In the genomic region with DNA sequence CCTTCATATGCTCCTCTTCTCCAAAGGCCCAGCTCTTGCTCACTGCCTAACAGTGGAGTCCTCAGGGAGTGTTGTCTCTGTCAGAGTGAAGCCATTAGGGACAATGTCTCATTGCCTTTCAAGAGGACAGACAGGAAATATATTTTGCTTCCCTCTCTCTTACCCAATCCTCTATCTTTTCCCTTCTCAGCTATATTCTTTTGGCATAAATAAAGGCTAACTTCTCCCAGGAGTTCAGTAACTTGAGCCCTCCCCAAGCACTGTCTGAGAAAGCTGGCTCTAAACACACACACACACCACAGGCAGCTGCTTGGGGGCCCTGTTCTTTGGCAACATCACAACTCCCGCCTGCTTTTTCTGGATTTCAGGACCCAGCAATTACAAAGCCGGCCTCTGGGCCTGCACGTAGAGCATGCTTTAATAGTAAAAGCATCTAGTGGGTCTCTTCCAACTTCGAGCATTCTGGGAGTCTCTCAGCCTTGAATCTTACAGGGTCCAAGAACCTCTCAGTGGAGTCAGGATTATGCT, we compare ENCODE assay signal across 11 cellular contexts. TPM values are rescaled to one million over a fixed set of nuclear protein-coding genes. Genes with fewer than 3 reads are reported as not detected.
DNase-seq lines count a peak whose midpoint lies in the region; TF ChIP-seq lines count a peak whose summit lies in the region.
"Had no signal": no experiment of that assay in that cellular context is flagged by ENCODE, and none has a peak within 500 bp of the region (broad histone marks: within the 10 kb centered on the region; RNA-seq: fewer than 3 reads in every experiment).

No MANE protein-coding gene starts in this region.

- H3K4me3 ChIP-seq in astrocyte of the cerebellum (ENCODE audit: low read depth, low read length) (no peak overlapping the region), iPS-20b (ENCODE audit: low read length) (no peak overlapping the region), smooth muscle cell (no peak overlapping the region)

- H3K9me3 ChIP-seq in iPS-20b (ENCODE audit: insufficient read depth, low read depth, low read length) (no peaks in the 10 kb centered on the region), smooth muscle cell (replicated peaks; ENCODE audit: low read depth) (no peaks in the 10 kb centered on the region)

- no peaks in the 10 kb centered on the region for H3K36me3 Mint-ChIP-seq in activated T-helper 2 cell treated with anti-CD3 and anti-CD28 coated beads, Interferon-gamma antibody, Interleukin-2, Interleukin-4, amounts not matched to agents 10 μg/mL and 5 μg/mL and 100 μg/mL, durations not matched to agents 14 hours and 24 hours and 36 hours (ENCODE audit: low read depth)

- H3K9ac ChIP-seq in iPS-20b (ENCODE audit: low read depth, low read length) (peak overlapping the region; percentile 16; the same call in 1 of the 2 replicates), smooth muscle cell (ENCODE audit: low read depth) (no peak overlapping the region)

- peak overlapping the region; percentile 83 for H2AFZ ChIP-seq in smooth muscle cell (ENCODE audit: low read depth)

- TF ChIP-seq CTCF in astrocyte of the cerebellum (IDR thresholded peaks at IDR 0.05; ENCODE audit: low read depth, low read length, missing control alignments) (no peak), smooth muscle cell (IDR thresholded peaks at IDR 0.05; ENCODE audit: borderline replicate concordance, insufficient read depth, poor library complexity, severe bottlenecking) (no peak)

- H3K4me3 Mint-ChIP-seq in activated T-helper 2 cell treated with anti-CD3 and anti-CD28 coated beads, Interferon-gamma antibody, Interleukin-2, Interleukin-4, amounts not matched to agents 10 μg/mL and 5 μg/mL and 100 μg/mL, durations not matched to agents 14 hours and 24 hours and 36 hours (ENCODE audit: low read depth): no peak overlapping the region
- H3K4me3 Mint-ChIP-seq: activated B cell treated with CpG ODN at 0.5 μM for 24 hours had no signal

- peaks cover 66% of the 10 kb centered on the region for H3K27me3 Mint-ChIP-seq in activated T-helper 2 cell treated with anti-CD3 and anti-CD28 coated beads, Interferon-gamma antibody, Interleukin-2, Interleukin-4, amounts not matched to agents 10 μg/mL and 5 μg/mL and 100 μg/mL, durations not matched to agents 14 hours and 24 hours and 36 hours (ENCODE audit: low read depth)

- H3K79me2 ChIP-seq in smooth muscle cell (ENCODE audit: low read depth): no peaks in the 10 kb centered on the region

- H3K36me3 ChIP-seq in iPS-20b (ENCODE audit: insufficient read depth, low read depth, low read length) (no peaks in the 10 kb centered on the region), smooth muscle cell (ENCODE audit: low read depth) (no peaks in the 10 kb centered on the region)

- H3K27me3 ChIP-seq in iPS-20b (ENCODE audit: insufficient read depth, low read length): no peaks in the 10 kb centered on the region
- peaks cover 12% of the 10 kb centered on the region for H3K27me3 ChIP-seq in smooth muscle cell (ENCODE audit: low read depth)

- H3K27ac Mint-ChIP-seq in activated T-helper 2 cell treated with anti-CD3 and anti-CD28 coated beads, Interferon-gamma antibody, Interleukin-2, Interleukin-4, amounts not matched to agents 10 μg/mL and 5 μg/mL and 100 μg/mL, durations not matched to agents 14 hours and 24 hours and 36 hours: no peak overlapping the region
- H3K27ac Mint-ChIP-seq: activated B cell treated with CpG ODN at 0.5 μM for 24 hours had no signal

- intact Hi-C loops in activated T-helper 2 cell treated with anti-CD3 and anti-CD28 coated beads, Interferon-gamma antibody, Interleukin-2, Interleukin-4, amounts not matched to agents 10 μg/mL and 5 μg/mL and 100 μg/mL, durations not matched to agents 14 hours and 24 hours and 36 hours (cut with micrococcal nuclease): loop anchor here (5.0 kb wide), 1 partner anchor 1343 kb away; no protein-coding TSS in a partner anchor

- H4K20me1 ChIP-seq in smooth muscle cell (ENCODE audit: low read depth): no peaks in the 10 kb centered on the region

- WGBS in smooth muscle cell (ENCODE audit: low lambda C conversion rate): 30% methylated on average over 4 of the region's 4 CpGs

- H3F3A ChIP-seq in smooth muscle cell (ENCODE audit: low read depth): peaks cover 19% of the 10 kb centered on the region

- in situ Hi-C loops in astrocyte of the cerebellum (cut with HindIII; ENCODE audit: low sequenced_read_pairs): no loop called here

- peak overlapping the region; percentile 29 for H3K4me2 ChIP-seq in smooth muscle cell

- H3K27ac ChIP-seq in iPS-20b (ENCODE audit: low read length) (no peak overlapping the region), smooth muscle cell (ENCODE audit: low read depth) (peak overlapping the region; percentile 47)

- H3K9me3 Mint-ChIP-seq in activated T-helper 2 cell treated with anti-CD3 and anti-CD28 coated beads, Interferon-gamma antibody, Interleukin-2, Interleukin-4, amounts not matched to agents 10 μg/mL and 5 μg/mL and 100 μg/mL, durations not matched to agents 14 hours and 24 hours and 36 hours: no peaks in the 10 kb centered on the region
- H3K9me3 Mint-ChIP-seq: activated B cell treated with CpG ODN at 0.5 μM for 24 hours had no signal

- H3K4me1 Mint-ChIP-seq in activated T-helper 2 cell treated with anti-CD3 and anti-CD28 coated beads, Interferon-gamma antibody, Interleukin-2, Interleukin-4, amounts not matched to agents 10 μg/mL and 5 μg/mL and 100 μg/mL, durations not matched to agents 14 hours and 24 hours and 36 hours (ENCODE audit: low read depth): peaks cover 22% of the 10 kb centered on the region
- H3K4me1 Mint-ChIP-seq: activated B cell treated with CpG ODN at 0.5 μM for 24 hours had no signal

- H3K4me1 ChIP-seq in iPS-20b (ENCODE audit: insufficient read depth, low read length) (no peaks in the 10 kb centered on the region), smooth muscle cell (ENCODE audit: low read depth) (peaks cover 12% of the 10 kb centered on the region)

- DNase-seq in H4 (ENCODE audit: low spot score) (peak; percentile 80), astrocyte of the cerebellum (ENCODE audit: low read depth) (peak; percentile 93), smooth muscle cell (lab: John Stamatoyannopoulos, UW; ENCODE audit: unreplicated experiment) (no peak), ecto neural progenitor cell (ENCODE audit: low spot score) (no peak), NCI-H187 treated with DMSO at 0.1 percent for 48 hours (lab: John Stamatoyannopoulos, UW) (no peak)
- no peak for DNase-seq in activated T-helper 2 cell treated with anti-CD3 and anti-CD28 coated beads, Interferon-gamma antibody, Interleukin-2, Interleukin-4, amounts not matched to agents 10 μg/mL and 5 μg/mL and 100 μg/mL, durations not matched to agents 14 hours and 24 hours and 36 hours (ENCODE audit: low spot score)
- no peak for DNase-seq in activated T-cell treated with anti-CD3 and anti-CD28 coated beads, Interleukin-2, amount 50 U/mL, for 1 hour
- DNase-seq: activated B cell treated with CpG ODN at 0.5 μM for 24 hours, NCI-H226 had no signal

RNA-seq across cellular contexts. Expression of a gene that starts 34.7 kb away (rescaled TPM):
- total RNA-seq in H4 (2014; rRNA removed; shearing (Covaris generic)): 16.4 and 18.4 TPM in 2 replicates
- total RNA-seq in smooth muscle cell: 25.6 and 29.4 TPM in 2 replicates
- polyA plus RNA-seq in smooth muscle cell: 7.3 and 9.1 TPM in 2 replicates
- total RNA-seq in activated T-helper 2 cell treated with anti-CD3 and anti-CD28 coated beads, Interferon-gamma antibody, Interleukin-2, Interleukin-4, amounts not matched to agents 10 μg/mL and 5 μg/mL and 100 μg/mL, durations not matched to agents 14 hours and 24 hours and 36 hours: not detected in 2 replicates
- total RNA-seq: activated B cell treated with CpG ODN at 0.5 μM for 24 hours had no signal

RNA-seq across cellular contexts. Expression of a gene that starts 58.0 kb away (rescaled TPM):
- total RNA-seq in H4 (2014; rRNA removed; shearing (Covaris generic)): not detected in 2 replicates
- total RNA-seq in smooth muscle cell: not detected in 2 replicates
- polyA plus RNA-seq in smooth muscle cell: not detected in 2 replicates
- total RNA-seq in activated T-helper 2 cell treated with anti-CD3 and anti-CD28 coated beads, Interferon-gamma antibody, Interleukin-2, Interleukin-4, amounts not matched to agents 10 μg/mL and 5 μg/mL and 100 μg/mL, durations not matched to agents 14 hours and 24 hours and 36 hours: not detected in 2 replicates
- total RNA-seq: activated B cell treated with CpG ODN at 0.5 μM for 24 hours, kidney epithelial cell had no signal

Comparison
In these comparisons a context has a peak if more than half of its experiments do, and no peak if none do; other contexts are left out.
1. DNase-seq: peak in H4 (single experiment) and astrocyte of the cerebellum (single experiment); none in smooth muscle cell (single experiment), activated T-helper 2 cell treated with anti-CD3 and anti-CD28 coated beads, Interferon-gamma antibody, Interleukin-2, Interleukin-4, amounts not matched to agents 10 μg/mL and 5 μg/mL and 100 μg/mL, durations not matched to agents 14 hours and 24 hours and 36 hours (single experiment), ecto neural progenitor cell (single experiment), NCI-H187 treated with DMSO at 0.1 percent for 48 hours (single experiment) and activated T-cell treated with anti-CD3 and anti-CD28 coated beads, Interleukin-2, amount 50 U/mL, for 1 hour (single experiment).
2. RNA of a gene that starts 34.7 kb away (total RNA-seq): 25.6 to 29.4 TPM in smooth muscle cell and 16.4 to 18.4 TPM in H4; not detected in activated T-helper 2 cell treated with anti-CD3 and anti-CD28 coated beads, Interferon-gamma antibody, Interleukin-2, Interleukin-4, amounts not matched to agents 10 μg/mL and 5 μg/mL and 100 μg/mL, durations not matched to agents 14 hours and 24 hours and 36 hours; every median in the first group is over 10 times any median in the second.